Comparison of ENCODE assay signal across 1 cellular context in genomic region chr7:13017881-13018280, GRCh38.
TF ChIP-seq lines count a peak whose summit lies in the region.

No MANE protein-coding gene starts in this region.

TF ChIP-seq in endothelial cell of umbilical vein, 7 proteins besides CTCF, POLR2A, EP300 and RAD21:
- TF ChIP-seq FOS (IDR thresholded peaks at IDR 0.05; ENCODE audit: borderline replicate concordance, insufficient read depth, low read length): no peak
- TF ChIP-seq, protein P1, sequence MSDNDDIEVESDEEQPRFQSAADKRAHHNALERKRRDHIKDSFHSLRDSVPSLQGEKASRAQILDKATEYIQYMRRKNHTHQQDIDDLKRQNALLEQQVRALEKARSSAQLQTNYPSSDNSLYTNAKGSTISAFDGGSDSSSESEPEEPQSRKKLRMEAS (IDR thresholded peaks at IDR 0.05; ENCODE audit: insufficient read depth, insufficient read length): no peak
- no peak for TF ChIP-seq MYC (IDR thresholded peaks at IDR 0.05; ENCODE audit: low read depth, low read length)
- no peak for TF ChIP-seq JUN (IDR thresholded peaks at IDR 0.05; ENCODE audit: borderline replicate concordance, insufficient read depth, insufficient read length, low read depth)
- no peak for TF ChIP-seq EZH2 (IDR thresholded peaks at IDR 0.05; ENCODE audit: borderline replicate concordance, low read depth, low read length, severe bottlenecking)
- no peak for TF ChIP-seq POLR2AphosphoS5 (IDR thresholded peaks at IDR 0.05; ENCODE audit: insufficient read depth, low read depth, low read length)
- no peak for TF ChIP-seq GATA2 (IDR thresholded peaks at IDR 0.05; ENCODE audit: insufficient read depth, insufficient read length, low read depth, low read length)
